11 cellular contexts compared by ENCODE assay signal in genomic region chr5:83026930-83027687, GRCh38. TPM values are rescaled to one million over a fixed set of nuclear protein-coding genes. Genes with fewer than 3 reads are reported as not detected.
DNase-seq lines count a peak whose midpoint lies in the region; ATAC-seq and TF ChIP-seq lines count a peak whose summit lies in the region.
"Had no signal": no experiment of that assay in that cellular context is flagged by ENCODE, and none has a peak within 500 bp of the region (broad histone marks: within the 10 kb centered on the region; RNA-seq: fewer than 3 reads in every experiment).

No MANE protein-coding gene starts in this region.

- POLR2A ChIA-PET in HCT116 (lab: Charles Lee), result no interaction called here
- POLR2A ChIA-PET in activated CD4-positive, alpha-beta T cell treated with anti-CD3 and anti-CD28 coated beads, Interleukin-2, amount 10 ng/mL, durations not matched to agents 7 days and 5 days (lab: Charles Lee), result no interaction called here

- H3K27me3 ChIP-seq in HCT116 (ENCODE audit: insufficient read depth, low read length) (no peaks in the 10 kb centered on the region), spleen (replicated peaks in 1 of 7) (no peaks in the 10 kb centered on the region)

- whole genome bisulfite sequencing in spleen, 5 donors, result 18 to 45% (median 42%) methylated on average over 4 of the region's 4 CpGs

- no peaks in the 10 kb centered on the region for H3K4me1 Mint-ChIP-seq in activated CD4-positive, alpha-beta T cell treated with anti-CD3 and anti-CD28 coated beads, Interleukin-2, amount 10 ng/mL, durations not matched to agents 7 days and 5 days

- H3K4me1 ChIP-seq in HCT116 (ENCODE audit: control insufficient read depth in 1 of 2, insufficient read depth in 2 of 2, low read length in 2 of 2), result peaks cover 2 to 27% of the 10 kb centered on the region in 2 experiments; a peak in 3 of 4 replicates
- H3K4me1 ChIP-seq in spleen, result no peaks in the 10 kb centered on the region

- TF ChIP-seq RAD21 in HCT116 (IDR thresholded peaks at IDR 0.05; ENCODE audit: low read depth), result no peak

- no peak overlapping the region for H2AFZ ChIP-seq in HCT116 (ENCODE audit: low read depth, low read length, poor library complexity, severe bottlenecking)

- TF ChIP-seq POLR2A in HCT116 (IDR thresholded peaks at IDR 0.05; ENCODE audit: borderline replicate concordance, extremely low read depth, insufficient read depth, insufficient read length) (no peak), spleen (IDR thresholded peaks at IDR 0.05) (no peak)

- H3K27ac Mint-ChIP-seq in activated CD4-positive, alpha-beta T cell treated with anti-CD3 and anti-CD28 coated beads, Interleukin-2, amount 10 ng/mL, durations not matched to agents 7 days and 5 days, result no peak overlapping the region
- H3K27ac Mint-ChIP-seq: stimulated activated naive CD8-positive, alpha-beta T cell treated with anti-CD3 and anti-CD28 coated beads, Interleukin-15, Interleukin-2, amounts not matched to agents 100 ng/mL and 50 ng/mL, for 24 hours had no signal

- no peaks in the 10 kb centered on the region for H3K9me3 Mint-ChIP-seq in activated CD4-positive, alpha-beta T cell treated with anti-CD3 and anti-CD28 coated beads, Interleukin-2, amount 10 ng/mL, durations not matched to agents 7 days and 5 days
- H3K9me3 Mint-ChIP-seq: stimulated activated naive CD8-positive, alpha-beta T cell treated with anti-CD3 and anti-CD28 coated beads, Interleukin-15, Interleukin-2, amounts not matched to agents 100 ng/mL and 50 ng/mL, for 24 hours had no signal

- H3K9me2 ChIP-seq in HCT116 (ENCODE audit: insufficient read depth), result no peaks in the 10 kb centered on the region

- H3K9me3 ChIP-seq in HCT116 (ENCODE audit: control insufficient read depth in 1 of 2, insufficient read depth in 1 of 2, low read depth in 1 of 2, low read length in 2 of 2) (no peaks in the 10 kb centered on the region), spleen (no peaks in the 10 kb centered on the region)

- peak overlapping the region; percentile 56 for H3K4me2 ChIP-seq in HCT116 (ENCODE audit: low read length)

- no peaks in the 10 kb centered on the region for H4K20me1 ChIP-seq in HCT116 (ENCODE audit: insufficient read depth)

- RAD21 ChIA-PET in HCT116 (lab: Charles Lee; ENCODE audit: low non-redundant PET in 1 of 2, low total read pairs in 2 of 2, uncharacterized antibody in 2 of 2, unreplicated experiment in 2 of 2), result no interaction called here

- no peaks in the 10 kb centered on the region for H3K27me3 Mint-ChIP-seq in activated CD4-positive, alpha-beta T cell treated with anti-CD3 and anti-CD28 coated beads, Interleukin-2, amount 10 ng/mL, durations not matched to agents 7 days and 5 days

- intact Hi-C loops in HCT116 (cut with micrococcal nuclease) (no loop called here), spleen (cut with DNase I; ENCODE audit: low total_unique reads) (no loop called here)

- ATAC-seq in GM18519 (IDR thresholded peaks at IDR 0.05; ENCODE audit: low FRiP score, unreplicated experiment) (peak; percentile 91), HCT116 (no peak)

- BruUV-seq in HCT116 (replicated peaks; lab: Mats Ljungman, UMichigan), result no TSS peak

- H3K27ac ChIP-seq in HCT116 (ENCODE audit: low read depth, low read length) (no peak overlapping the region), spleen (no peak overlapping the region)

- H3K4me3 Mint-ChIP-seq in activated CD4-positive, alpha-beta T cell treated with anti-CD3 and anti-CD28 coated beads, Interleukin-2, amount 10 ng/mL, durations not matched to agents 7 days and 5 days, result no peak overlapping the region
- H3K4me3 Mint-ChIP-seq: stimulated activated naive CD8-positive, alpha-beta T cell treated with anti-CD3 and anti-CD28 coated beads, Interleukin-15, Interleukin-2, amounts not matched to agents 100 ng/mL and 50 ng/mL, for 24 hours had no signal

- TF ChIP-seq CTCF in HCT116 (IDR thresholded peaks at IDR 0.05 in 2 of 3, conservative IDR thresholded peaks at IDR 0.05 in 1 of 3; ENCODE audit: borderline replicate concordance in 1 of 3, insufficient read depth in 1 of 3, low read depth in 2 of 3, low read length in 2 of 3) (no peak), spleen (IDR thresholded peaks at IDR 0.05 in 8 of 11, conservative IDR thresholded peaks at IDR 0.05 in 3 of 11) (no peak)

- DNase-seq in HCT116 (ENCODE audit: low read depth, low spot score), result no peak
- DNase-seq in Kasumi-1 (lab: John Stamatoyannopoulos, UW), result peak; percentile 77 to 80
- peak; percentile 74 for DNase-seq in iPS-NIHi7 (ENCODE audit: extremely low spot score)
- no peak for DNase-seq in DMS53 treated with DMSO at 0.1 percent for 48 hours (lab: John Stamatoyannopoulos, UW; ENCODE audit: unreplicated experiment)
- DNase-seq in spleen, result no peak
- DNase-seq in NCI-H2081 (lab: John Stamatoyannopoulos, UW), result no peak
- no peak for DNase-seq in activated CD4-positive, alpha-beta T cell treated with anti-CD3 and anti-CD28 coated beads, Interleukin-2, amount 10 ng/mL, durations not matched to agents 7 days and 5 days
- DNase-seq: NCI-H1930, occipital lobe had no signal

- no peak overlapping the region for H3K4me3 ChIP-seq in HCT116 (replicated peaks in 1 of 2; ENCODE audit: low read depth in 1 of 2, low read length in 2 of 2)
- H3K4me3 ChIP-seq in spleen, result no peak overlapping the region

- H3K36me3 Mint-ChIP-seq in activated CD4-positive, alpha-beta T cell treated with anti-CD3 and anti-CD28 coated beads, Interleukin-2, amount 10 ng/mL, durations not matched to agents 7 days and 5 days (ENCODE audit: low read depth), result no peaks in the 10 kb centered on the region

- no peaks in the 10 kb centered on the region for H3K36me3 ChIP-seq in HCT116 (ENCODE audit: control insufficient read depth in 1 of 2, insufficient read depth in 2 of 2, low read length in 2 of 2)
- no peaks in the 10 kb centered on the region for H3K36me3 ChIP-seq in spleen

- no peaks in the 10 kb centered on the region for H3K79me2 ChIP-seq in HCT116 (ENCODE audit: insufficient read depth, low read length)

- CTCF ChIA-PET in HCT116 (lab: Charles Lee), result no interaction called here
- CTCF ChIA-PET in activated CD4-positive, alpha-beta T cell treated with anti-CD3 and anti-CD28 coated beads, Interleukin-2, amount 10 ng/mL, durations not matched to agents 7 days and 5 days (lab: Charles Lee), result no interaction called here

- H3K9ac ChIP-seq in HCT116 (ENCODE audit: low read length), result no peak overlapping the region

TF ChIP-seq in HCT116, 20 proteins besides CTCF, POLR2A, EP300 and RAD21:
- TF ChIP-seq EZH2phosphoT487 (IDR thresholded peaks at IDR 0.05; ENCODE audit: borderline replicate concordance), result no peak
- no peak for TF ChIP-seq CBX3 (IDR thresholded peaks at IDR 0.05; ENCODE audit: low read depth)
- TF ChIP-seq ZBTB33 (IDR thresholded peaks at IDR 0.05; ENCODE audit: extremely low read depth, insufficient replicate concordance, low read length), result no peak
- no peak for TF ChIP-seq ELF1 (IDR thresholded peaks at IDR 0.05; ENCODE audit: borderline replicate concordance, low read depth)
- no peak for TF ChIP-seq EGR1 (IDR thresholded peaks at IDR 0.05; ENCODE audit: low read depth)
- TF ChIP-seq FOSL1 (IDR thresholded peaks at IDR 0.05; ENCODE audit: low read depth), result no peak

RNA-seq across cellular contexts. Expression of gene TMEM167A, which starts 50.1 kb away (rescaled TPM):
- 108 TPM for total RNA-seq in HCT116 (2021; ENCODE audit: unreplicated experiment)
- 23.6 and 31.2 TPM in 2 replicates for polyA plus RNA-seq in HCT116 (2012)
- 10 to 100 TPM; 38.0 to 68.7 (median 59.2) TPM for total RNA-seq in spleen
- polyA plus RNA-seq in spleen, result 10 to 100 TPM; 19.3 to 28.6 (median 25.5) TPM
- 10 to 100 TPM; 61.0 to 69.1 TPM for total RNA-seq in activated CD4-positive, alpha-beta T cell treated with anti-CD3 and anti-CD28 coated beads, Interleukin-2, amount 10 ng/mL, durations not matched to agents 7 days and 5 days

RNA-seq across cellular contexts. Expression of gene XRCC4, which starts 50.2 kb away (rescaled TPM):
- total RNA-seq in HCT116 (2021; ENCODE audit: unreplicated experiment) (24.6 TPM), spleen (10 to 100 TPM in 3 of 7 donors, 1 to 10 TPM in 4; 5.5 to 14.5 (median 9.9) TPM)
- 4.8 and 8.1 TPM in 2 replicates for polyA plus RNA-seq in HCT116 (2012)
- 1 to 10 TPM; 4.3 to 8.6 (median 5.9) TPM for polyA plus RNA-seq in spleen
- 10 to 100 TPM in 1 of 2 experiments, 1 to 10 TPM in 1; 9.5 to 11.6 TPM for total RNA-seq in activated CD4-positive, alpha-beta T cell treated with anti-CD3 and anti-CD28 coated beads, Interleukin-2, amount 10 ng/mL, durations not matched to agents 7 days and 5 days

Comparison
In these comparisons a context has a peak if more than half of its experiments do, and no peak if none do; other contexts are left out.
1. DNase-seq: peak in Kasumi-1 (2 of 2) and iPS-NIHi7 (single experiment); none in HCT116 (single experiment), DMS53 treated with DMSO at 0.1 percent for 48 hours (single experiment), spleen (single experiment), NCI-H2081 (0 of 2) and activated CD4-positive, alpha-beta T cell treated with anti-CD3 and anti-CD28 coated beads, Interleukin-2, amount 10 ng/mL, durations not matched to agents 7 days and 5 days (single experiment).